In genomic region chr7:3301472-3301778, GRCh38 we compare ENCODE assay signal across 8 cellular contexts. TPM values are rescaled to one million over a fixed set of nuclear protein-coding genes. Genes with fewer than 3 reads are reported as not detected.
A peak's percentile ranks its signal among the peaks of the same experiment; 100 is the strongest.
DNase-seq lines count a peak whose midpoint lies in the region; ATAC-seq, FAIRE-seq and TF ChIP-seq lines count a peak whose summit lies in the region.

No MANE protein-coding gene starts in this region.

- H3K27ac ChIP-seq in sigmoid colon = peak overlapping the region in 3 of 4 donors; percentile 73 to 89 (median 80)

- no peaks in the 10 kb centered on the region for H3K9me3 ChIP-seq in sigmoid colon

- WGBS in sigmoid colon, 2 donors = 1% methylated on average over 63 of the region's 63 CpGs

- H3K27ac Mint-ChIP-seq in progenitor cell of endocrine pancreas = no peak overlapping the region

- H3K27me3 ChIP-seq in bronchial epithelial cell (ENCODE audit: control insufficient read depth, insufficient read depth, low read length) (peaks cover 10% of the 10 kb centered on the region), sigmoid colon (no peaks in the 10 kb centered on the region)

- DNase-seq in bronchial epithelial cell (ENCODE audit: low read depth) (no peak), sigmoid colon (no peak), mesenteric fat pad (ENCODE audit: low spot score) (no peak), NCI-H1417 treated with DMSO at 0.1 percent for 48 hours (lab: John Stamatoyannopoulos, UW) (no peak), progenitor cell of endocrine pancreas (ENCODE audit: low spot score, unreplicated experiment) (no peak)

- no peak overlapping the region for H3K4me3 Mint-ChIP-seq in progenitor cell of endocrine pancreas (ENCODE audit: low read depth)

- ATAC-seq in GM19328 (IDR thresholded peaks at IDR 0.05; ENCODE audit: unreplicated experiment) (peak; percentile 3), HG02970 (IDR thresholded peaks at IDR 0.05; ENCODE audit: low FRiP score, unreplicated experiment) (peak; percentile 22), HG03280 (IDR thresholded peaks at IDR 0.05; ENCODE audit: unreplicated experiment) (no peak)

- peaks cover 0 to 43% (median 30%) of the 10 kb centered on the region in 4 donors for H3K4me1 ChIP-seq in sigmoid colon

- H3K4me1 Mint-ChIP-seq in progenitor cell of endocrine pancreas (ENCODE audit: low read depth) = peaks cover 27% of the 10 kb centered on the region

- H3K27me3 Mint-ChIP-seq in progenitor cell of endocrine pancreas = peaks cover 10% of the 10 kb centered on the region

- intact Hi-C loops in sigmoid colon (cut with DNase I) = loop anchor here (2.0 to 10.0 kb wide), 4 partner anchors 66 to 883 kb away; no protein-coding TSS in a partner anchor

- no peak for FAIRE-seq in bronchial epithelial cell (lab: Jason Lieb, UNC)

- no peak for TF ChIP-seq CTCF in bronchial epithelial cell (IDR thresholded peaks at IDR 0.05; ENCODE audit: insufficient read depth, low read length, severe bottlenecking)
- TF ChIP-seq CTCF in sigmoid colon (IDR thresholded peaks at IDR 0.05) = no peak
- TF ChIP-seq CTCF in progenitor cell of endocrine pancreas (IDR thresholded peaks at IDR 0.05; ENCODE audit: unreplicated experiment) = no peak

- H3K36me3 Mint-ChIP-seq in progenitor cell of endocrine pancreas (ENCODE audit: insufficient read depth) = no peaks in the 10 kb centered on the region

- no peaks in the 10 kb centered on the region for H3K36me3 ChIP-seq in bronchial epithelial cell (ENCODE audit: control insufficient read depth, insufficient read depth, low read length)
- H3K36me3 ChIP-seq in sigmoid colon = no peaks in the 10 kb centered on the region

- H3K9me3 Mint-ChIP-seq in progenitor cell of endocrine pancreas (ENCODE audit: low read depth) = no peaks in the 10 kb centered on the region

- H3K4me3 ChIP-seq in bronchial epithelial cell (ENCODE audit: low read depth, low read length) (peak overlapping the region; percentile 17), sigmoid colon (peak overlapping the region; percentile 27 to 91 (median 80))

- no peak for TF ChIP-seq POLR2A in sigmoid colon (IDR thresholded peaks at IDR 0.05)

- no peak for TF ChIP-seq EP300 in sigmoid colon (IDR thresholded peaks at IDR 0.05)

RNA-seq across cellular contexts. Expression of gene SDK1, which starts 0.4 kb away (rescaled TPM):
- total RNA-seq in bronchial epithelial cell (0.26 and 0.51 TPM in 2 replicates), sigmoid colon (10 to 100 TPM in 3 of 4 donors, 1 to 10 TPM in 1; 8.2 to 23.0 (median 12.8) TPM), mesenteric fat pad (7.5 TPM), progenitor cell of endocrine pancreas (37.6 and 39.6 TPM in 2 replicates)
- polyA plus RNA-seq in sigmoid colon = 1 to 10 TPM in 1 of 3 donors, under 1 TPM in 1, not detected in 1; under 0.01 to 2.2 TPM
